Comparison of ENCODE assay signal across 15 cellular contexts in the genomic region with DNA sequence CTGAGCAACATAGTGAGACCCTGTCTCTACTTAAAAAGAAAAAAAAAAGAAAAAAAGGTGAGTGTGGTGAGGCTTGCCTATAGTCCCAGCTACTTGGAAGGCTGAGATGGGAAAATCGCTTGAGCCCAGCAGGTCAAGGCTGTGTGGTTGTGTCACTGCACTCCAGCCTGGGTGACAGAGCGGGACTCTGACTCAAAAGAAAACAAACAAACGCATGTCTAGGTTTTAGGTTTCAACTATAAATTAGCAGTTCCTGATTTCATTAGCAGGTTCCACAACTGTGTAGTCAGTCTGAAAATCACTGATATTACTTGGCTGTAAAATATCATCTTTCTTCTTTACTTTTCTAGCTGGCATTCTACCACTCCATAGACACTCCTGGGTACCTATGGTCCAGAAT.
DNase-seq lines count a peak whose midpoint lies in the region; ATAC-seq and TF ChIP-seq lines count a peak whose summit lies in the region.
"Had no signal": no experiment of that assay in that cellular context is flagged by ENCODE, and none has a peak within 500 bp of the region (broad histone marks: within the 10 kb centered on the region; RNA-seq: fewer than 3 reads in every experiment).

No MANE protein-coding gene starts in this region.

- no peak for TF ChIP-seq RAD21 in SK-N-SH (IDR thresholded peaks at IDR 0.05; ENCODE audit: low read length)

- TF ChIP-seq EP300 in SK-N-SH (IDR thresholded peaks at IDR 0.05; ENCODE audit: borderline replicate concordance in 1 of 2, low read depth in 1 of 2, low read length in 1 of 2): no peak

- ATAC-seq in GM18511 (IDR thresholded peaks at IDR 0.05; ENCODE audit: unreplicated experiment) (peak; percentile 61), GM21447 (IDR thresholded peaks at IDR 0.05; ENCODE audit: unreplicated experiment) (peak; percentile 67), HG03039 (IDR thresholded peaks at IDR 0.05; ENCODE audit: unreplicated experiment) (peak; percentile 89)
- no peak for ATAC-seq in activated CD4-positive, alpha-beta T cell treated with anti-CD3 and anti-CD28 coated beads for 36 hours

- no peak overlapping the region for H3K9ac ChIP-seq in SK-N-SH

- CTCF ChIA-PET in SK-N-SH (lab: Yijun Ruan, JAX): interaction anchor here (0.6 to 1.3 kb wide), 2 partner anchors 12 to 59 kb away, joined by 3 to 4 read pairs; no protein-coding TSS in a partner anchor
- CTCF ChIA-PET in activated CD4-positive, alpha-beta T cell treated with anti-CD3 and anti-CD28 coated beads for 36 hours (lab: Charles Lee): no interaction called here

- H3K4me1 Mint-ChIP-seq in activated CD4-positive, alpha-beta T cell treated with anti-CD3 and anti-CD28 coated beads for 36 hours: no peaks in the 10 kb centered on the region
- H3K4me1 Mint-ChIP-seq: B cell had no signal

- peaks cover 4 to 8% of the 10 kb centered on the region in 2 experiments; a peak in 2 of 4 replicates for H3K4me1 ChIP-seq in SK-N-SH (ENCODE audit: control insufficient read depth in 1 of 2, insufficient read depth in 2 of 2, low read depth in 1 of 2, low read length in 1 of 2)
- no peaks in the 10 kb centered on the region for H3K4me1 ChIP-seq in left ventricle myocardium inferior

- whole genome bisulfite sequencing in SK-N-SH (ENCODE audit: low lambda C conversion rate): 95% methylated on average over 3 of the region's 3 CpGs

- no peak for TF ChIP-seq CTCF in SK-N-SH (IDR thresholded peaks at IDR 0.05)
- TF ChIP-seq CTCF in left ventricle myocardium inferior (IDR thresholded peaks at IDR 0.05; ENCODE audit: borderline replicate concordance): no peak

- H3K4me3 Mint-ChIP-seq in activated CD4-positive, alpha-beta T cell treated with anti-CD3 and anti-CD28 coated beads for 36 hours: no peak overlapping the region
- H3K4me3 Mint-ChIP-seq: B cell had no signal

- no peak overlapping the region for H3K27ac Mint-ChIP-seq in activated CD4-positive, alpha-beta T cell treated with anti-CD3 and anti-CD28 coated beads for 36 hours
- H3K27ac Mint-ChIP-seq: B cell had no signal

- intact Hi-C loops in activated CD4-positive, alpha-beta T cell treated with anti-CD3 and anti-CD28 coated beads for 36 hours (cut with DNase I, micrococcal nuclease): no loop called here
- intact Hi-C loops in left ventricle myocardium inferior (cut with micrococcal nuclease): no loop called here

- no peaks in the 10 kb centered on the region for H3K9me2 ChIP-seq in SK-N-SH

- H3K4me3 ChIP-seq in SK-N-SH (ENCODE audit: low read depth in 2 of 2, low read length in 1 of 2) (no peak overlapping the region), left ventricle myocardium inferior (no peak overlapping the region)

- no peaks in the 10 kb centered on the region for H3K79me2 ChIP-seq in SK-N-SH (ENCODE audit: insufficient read depth)

- H3K36me3 ChIP-seq in SK-N-SH (replicated peaks in 1 of 2; ENCODE audit: control insufficient read depth in 1 of 2, insufficient read depth in 2 of 2, low read length in 1 of 2) (no peaks in the 10 kb centered on the region), left ventricle myocardium inferior (no peaks in the 10 kb centered on the region)

- 0 out of 2 replicates have a peak overlapping the region, but pooled peaks have one; percentile 1 for H3K4me2 ChIP-seq in SK-N-SH

- H3K36me3 Mint-ChIP-seq in activated CD4-positive, alpha-beta T cell treated with anti-CD3 and anti-CD28 coated beads for 36 hours (ENCODE audit: low read depth): no peaks in the 10 kb centered on the region

- no peaks in the 10 kb centered on the region for H4K20me1 ChIP-seq in SK-N-SH (ENCODE audit: insufficient read depth)

- H2AFZ ChIP-seq in SK-N-SH (ENCODE audit: low read depth): no peak overlapping the region

- no peak overlapping the region for H3K27ac ChIP-seq in SK-N-SH (ENCODE audit: low read depth in 2 of 2, low read length in 1 of 2)
- H3K27ac ChIP-seq in left ventricle myocardium inferior (replicated peaks): no peak overlapping the region
- H3K27ac ChIP-seq: RWPE1 had no signal

- POLR2A ChIA-PET in SK-N-SH (lab: Yijun Ruan, JAX): no interaction called here
- POLR2A ChIA-PET in activated CD4-positive, alpha-beta T cell treated with anti-CD3 and anti-CD28 coated beads for 36 hours (lab: Charles Lee): no interaction called here

- H3K27me3 Mint-ChIP-seq in activated CD4-positive, alpha-beta T cell treated with anti-CD3 and anti-CD28 coated beads for 36 hours: no peaks in the 10 kb centered on the region
- H3K27me3 Mint-ChIP-seq: B cell had no signal

- DNase-seq in SK-N-SH (no peak), NCI-H1694 (lab: John Stamatoyannopoulos, UW) (no peak), NCI-H526 treated with DMSO at 0.1 percent for 48 hours (lab: John Stamatoyannopoulos, UW) (no peak), left ventricle myocardium inferior (no peak)
- DNase-seq in activated CD4-positive, alpha-beta T cell treated with anti-CD3 and anti-CD28 coated beads for 36 hours: no peak
- DNase-seq: activated CD4-positive, alpha-beta T cell treated with anti-CD3 and anti-CD28 coated beads, Interleukin-2, amount 50 U/mL, for 1 hour; NCI-H1105; NCI-H510A treated with DMSO at 0.1 percent for 48 hours; stimulated activated CD4-positive, alpha-beta T cell treated with anti-CD3 and anti-CD28 coated beads, Interleukin-4, amount 100 ng/mL, for 1 hour; stimulated activated naive CD4-positive, alpha-beta T cell had no signal

- H3K9me3 Mint-ChIP-seq in activated CD4-positive, alpha-beta T cell treated with anti-CD3 and anti-CD28 coated beads for 36 hours (ENCODE audit: low read depth): no peaks in the 10 kb centered on the region

- H3K27me3 ChIP-seq in SK-N-SH (ENCODE audit: insufficient read depth) (no peaks in the 10 kb centered on the region), left ventricle myocardium inferior (ENCODE audit: low read depth) (no peaks in the 10 kb centered on the region)

- no peaks in the 10 kb centered on the region for H3K9me3 ChIP-seq in SK-N-SH
- no peaks in the 10 kb centered on the region for H3K9me3 ChIP-seq in left ventricle myocardium inferior (replicated peaks)

- peaks cover 5% of the 10 kb centered on the region for H3F3A ChIP-seq in SK-N-SH (replicated peaks; ENCODE audit: insufficient read depth)

TF ChIP-seq in SK-N-SH, 30 proteins besides CTCF, POLR2A, EP300 and RAD21:
- no peak for TF ChIP-seq PBX3 (IDR thresholded peaks at IDR 0.05)
- TF ChIP-seq RFX5 (IDR thresholded peaks at IDR 0.05; ENCODE audit: low read length): no peak
- no peak for TF ChIP-seq JUND (IDR thresholded peaks at IDR 0.05)
- TF ChIP-seq NFIC (IDR thresholded peaks at IDR 0.05; ENCODE audit: borderline replicate concordance): no peak
- TF ChIP-seq POLR2AphosphoS5 (IDR thresholded peaks at IDR 0.05; ENCODE audit: low read depth, low read length): no peak
- TF ChIP-seq, protein P1, sequence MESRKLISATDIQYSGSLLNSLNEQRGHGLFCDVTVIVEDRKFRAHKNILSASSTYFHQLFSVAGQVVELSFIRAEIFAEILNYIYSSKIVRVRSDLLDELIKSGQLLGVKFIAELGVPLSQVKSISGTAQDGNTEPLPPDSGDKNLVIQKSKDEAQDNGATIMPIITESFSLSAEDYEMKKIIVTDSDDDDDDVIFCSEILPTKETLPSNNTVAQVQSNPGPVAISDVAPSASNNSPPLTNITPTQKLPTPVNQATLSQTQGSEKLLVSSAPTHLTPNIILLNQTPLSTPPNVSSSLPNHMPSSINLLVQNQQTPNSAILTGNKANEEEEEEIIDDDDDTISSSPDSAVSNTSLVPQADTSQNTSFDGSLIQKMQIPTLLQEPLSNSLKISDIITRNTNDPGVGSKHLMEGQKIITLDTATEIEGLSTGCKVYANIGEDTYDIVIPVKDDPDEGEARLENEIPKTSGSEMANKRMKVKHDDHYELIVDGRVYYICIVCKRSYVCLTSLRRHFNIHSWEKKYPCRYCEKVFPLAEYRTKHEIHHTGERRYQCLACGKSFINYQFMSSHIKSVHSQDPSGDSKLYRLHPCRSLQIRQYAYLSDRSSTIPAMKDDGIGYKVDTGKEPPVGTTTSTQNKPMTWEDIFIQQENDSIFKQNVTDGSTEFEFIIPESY (IDR thresholded peaks at IDR 0.05; ENCODE audit: borderline replicate concordance, low read depth): no peak
- TF ChIP-seq TEAD4 (IDR thresholded peaks at IDR 0.05; ENCODE audit: borderline replicate concordance, insufficient read depth): no peak
- no peak for TF ChIP-seq TCF12 (IDR thresholded peaks at IDR 0.05)
- no peak for TF ChIP-seq NRF1 (IDR thresholded peaks at IDR 0.05; ENCODE audit: low read depth, low read length)
- no peak for TF ChIP-seq USF2 (IDR thresholded peaks at IDR 0.05; ENCODE audit: borderline replicate concordance, low read depth, low read length)
- TF ChIP-seq RXRA (IDR thresholded peaks at IDR 0.05; ENCODE audit: borderline replicate concordance, low read depth): no peak
- TF ChIP-seq SIN3A (IDR thresholded peaks at IDR 0.05; ENCODE audit: borderline replicate concordance, low read depth, low read length): no peak
- TF ChIP-seq CHD2 (IDR thresholded peaks at IDR 0.05; ENCODE audit: low read length, partially characterized antibody): no peak
